15 cellular contexts compared by ENCODE assay signal in the genomic region with DNA sequence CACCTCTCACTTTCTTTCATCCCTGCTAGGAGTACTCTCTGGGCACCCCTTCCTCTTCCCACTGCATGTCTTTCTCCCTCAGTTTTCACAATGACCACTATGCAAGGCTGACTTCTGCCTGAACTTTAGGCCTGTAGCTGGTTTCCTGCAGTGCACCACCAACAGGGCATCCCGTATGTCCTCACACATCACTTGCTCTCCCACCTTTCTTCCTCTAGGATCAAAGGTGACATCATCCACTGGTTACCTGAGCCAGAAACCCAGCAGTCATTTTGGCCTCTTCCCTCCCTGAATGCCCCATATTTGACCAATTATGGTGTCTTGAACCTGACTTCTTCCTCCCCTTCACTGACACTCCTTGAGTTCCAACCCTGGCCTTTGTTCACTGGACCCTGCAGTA. TPM values are rescaled to one million over a fixed set of nuclear protein-coding genes. Genes with fewer than 3 reads are reported as not detected.
DNase-seq lines count a peak whose midpoint lies in the region; TF ChIP-seq lines count a peak whose summit lies in the region.
"Had no signal": no experiment of that assay in that cellular context is flagged by ENCODE, and none has a peak within 500 bp of the region (broad histone marks: within the 10 kb centered on the region; RNA-seq: fewer than 3 reads in every experiment).

No MANE protein-coding gene starts in this region.

- H2AFZ ChIP-seq in neuronal stem cell (ENCODE audit: low read length): no peak overlapping the region
- H2AFZ ChIP-seq: GM23338 had no signal

- no peak overlapping the region for H3K4ac ChIP-seq in mesendoderm (ENCODE audit: low read depth, low read length)
- no peak overlapping the region for H3K4ac ChIP-seq in neuronal stem cell (ENCODE audit: low read length)

- 88 to 100% methylated on average over 1 of the region's 1 CpG for WGBS in endodermal cell (ENCODE audit: insufficient coverage in 1 of 2, insufficient read length in 1 of 2), 2 experiments
- no CpG with 5 or more reads among the region's 1 CpG for WGBS in mesendoderm (ENCODE audit: extremely low coverage, insufficient coverage, low lambda C conversion rate)
- no CpG with 5 or more reads among the region's 1 CpG for WGBS in neuronal stem cell (ENCODE audit: extremely low coverage in 2 of 2, insufficient read length in 2 of 2, insufficient replicate concordance in 1 of 2), 2 donors

- peak overlapping the region; percentile 40 for H3K14ac ChIP-seq in neuronal stem cell (ENCODE audit: low read length)

- H3K9me3 ChIP-seq in SJCRH30 (replicated peaks) (peaks cover 7% of the 10 kb centered on the region), endodermal cell (ENCODE audit: control insufficient read depth, low read length) (no peaks in the 10 kb centered on the region), neuronal stem cell (replicated peaks in 1 of 2; ENCODE audit: control insufficient read depth in 2 of 2, insufficient read depth in 1 of 2, low read depth in 1 of 2, low read length in 2 of 2) (peaks cover 0 to 2% of the 10 kb centered on the region in 2 donors)
- H3K9me3 ChIP-seq: Caco-2, HAP-1 had no signal

- H3K23ac ChIP-seq in mesendoderm (ENCODE audit: low read length): no peak overlapping the region
- H3K23ac ChIP-seq in neuronal stem cell (ENCODE audit: low read depth, low read length, poor library complexity): no peak overlapping the region

- no peak overlapping the region for H2BK15ac ChIP-seq in mesendoderm (replicated peaks; ENCODE audit: low read depth)
- H2BK15ac ChIP-seq in neuronal stem cell (ENCODE audit: low read length): no peak overlapping the region

- no peak overlapping the region for H3K4me3 ChIP-seq in SJCRH30
- no peak overlapping the region for H3K4me3 ChIP-seq in endodermal cell (ENCODE audit: low read length)
- H3K4me3 ChIP-seq in mesendoderm (ENCODE audit: low read length): no peak overlapping the region
- H3K4me3 ChIP-seq in neuronal stem cell (ENCODE audit: low read length in 2 of 2): no peak overlapping the region
- H3K4me3 ChIP-seq: GM23338, HAP-1 had no signal

- H3K4me2 ChIP-seq in mesendoderm (ENCODE audit: low read length): no peak overlapping the region
- no peak overlapping the region for H3K4me2 ChIP-seq in neuronal stem cell (ENCODE audit: insufficient read depth, low read length, poor library complexity, severe bottlenecking)
- H3K4me2 ChIP-seq: GM23338 had no signal

- H3K4me1 ChIP-seq in SJCRH30 (peaks cover 56% of the 10 kb centered on the region), endodermal cell (ENCODE audit: control insufficient read depth, insufficient read depth, low read length) (peaks cover 10% of the 10 kb centered on the region), mesendoderm (ENCODE audit: control insufficient read depth, low read depth, low read length) (peaks cover 6% of the 10 kb centered on the region), neuronal stem cell (ENCODE audit: control insufficient read depth in 2 of 2, insufficient read depth in 1 of 2, low read depth in 1 of 2, low read length in 2 of 2) (peaks cover 18 to 23% of the 10 kb centered on the region in 2 donors)
- H3K4me1 ChIP-seq: Caco-2 had no signal

- H2BK5ac ChIP-seq in mesendoderm (ENCODE audit: low read length): no peak overlapping the region
- no peak overlapping the region for H2BK5ac ChIP-seq in neuronal stem cell (ENCODE audit: low read length)

- H3K9me3 Mint-ChIP-seq in endodermal cell: no peaks in the 10 kb centered on the region

- TF ChIP-seq CTCF in endodermal cell (conservative IDR thresholded peaks at IDR 0.05): peak; percentile 24

- H2BK120ac ChIP-seq in mesendoderm (ENCODE audit: low read depth, low read length) (no peak overlapping the region), neuronal stem cell (ENCODE audit: low read depth, low read length) (no peak overlapping the region)

- H3K79me1 ChIP-seq in mesendoderm (ENCODE audit: low read length) (no peaks in the 10 kb centered on the region), neuronal stem cell (ENCODE audit: low read depth, low read length) (no peaks in the 10 kb centered on the region)

- no peaks in the 10 kb centered on the region for H3K36me3 Mint-ChIP-seq in endodermal cell (ENCODE audit: low read depth)
- H3K36me3 Mint-ChIP-seq: CD4-positive, CD25-positive, alpha-beta regulatory T cell; CD8-positive, alpha-beta T cell had no signal

- peaks cover 5% of the 10 kb centered on the region; the same call in 1 of the 2 replicates for H3K36me3 ChIP-seq in SJCRH30
- no peaks in the 10 kb centered on the region for H3K36me3 ChIP-seq in endodermal cell (ENCODE audit: control insufficient read depth, insufficient read depth, low read length)
- no peaks in the 10 kb centered on the region for H3K36me3 ChIP-seq in mesendoderm (ENCODE audit: control insufficient read depth, insufficient read depth, low read length)
- no peaks in the 10 kb centered on the region for H3K36me3 ChIP-seq in neuronal stem cell (replicated peaks in 1 of 2; ENCODE audit: control insufficient read depth in 2 of 2, insufficient read depth in 2 of 2, low read length in 2 of 2)
- H3K36me3 ChIP-seq: HAP-1 had no signal

- H3K27ac ChIP-seq in SJCRH30: peak overlapping the region; percentile 100
- H3K27ac ChIP-seq in endodermal cell (ENCODE audit: low read depth, low read length): no peak overlapping the region
- H3K27ac ChIP-seq in mesendoderm (ENCODE audit: low read depth, low read length): no peak overlapping the region
- no peak overlapping the region for H3K27ac ChIP-seq in neuronal stem cell (replicated peaks; ENCODE audit: low read length)
- H3K27ac ChIP-seq: C4-2B had no signal

- peaks cover 30% of the 10 kb centered on the region for H3K4me1 Mint-ChIP-seq in endodermal cell
- H3K4me1 Mint-ChIP-seq: CD4-positive, CD25-positive, alpha-beta regulatory T cell had no signal

- H3K18ac ChIP-seq in mesendoderm (ENCODE audit: low read length): no peak overlapping the region
- peak overlapping the region; percentile 29 for H3K18ac ChIP-seq in neuronal stem cell (ENCODE audit: low read length)

- no peak overlapping the region for H4K91ac ChIP-seq in neuronal stem cell (ENCODE audit: low read depth, low read length, poor library complexity)

- H3K27me3 ChIP-seq in SJCRH30: no peaks in the 10 kb centered on the region
- H3K27me3 ChIP-seq in endodermal cell (ENCODE audit: control insufficient read depth, insufficient read depth, low read length, poor library complexity, severe bottlenecking): no peaks in the 10 kb centered on the region
- H3K27me3 ChIP-seq in mesendoderm (ENCODE audit: insufficient read depth, low read length, poor library complexity): peaks cover 2% of the 10 kb centered on the region
- peaks cover 0 to 16% (median 0%) of the 10 kb centered on the region in 3 experiments for H3K27me3 ChIP-seq in neuronal stem cell (ENCODE audit: control insufficient read depth in 3 of 3, insufficient read depth in 3 of 3, low read depth in 1 of 3, low read length in 3 of 3)

- H4K8ac ChIP-seq in mesendoderm (ENCODE audit: low read depth, low read length) (no peak overlapping the region), neuronal stem cell (ENCODE audit: low read depth, low read length) (no peak overlapping the region)

- H3K27ac Mint-ChIP-seq in endodermal cell: no peak overlapping the region
- H3K27ac Mint-ChIP-seq: CD4-positive, CD25-positive, alpha-beta regulatory T cell; CD8-positive, alpha-beta T cell; GM23338 had no signal

- no peak overlapping the region for H2AK5ac ChIP-seq in mesendoderm (ENCODE audit: low read length)
- peak overlapping the region; percentile 82 for H2AK5ac ChIP-seq in neuronal stem cell (ENCODE audit: low read depth, low read length)

- H4K5ac ChIP-seq in mesendoderm (ENCODE audit: low read length): no peak overlapping the region

- no peak overlapping the region for H3K56ac ChIP-seq in mesendoderm (ENCODE audit: low read length)

- peak in 1 of 2 experiments; percentile 40 for DNase-seq in SJCRH30
- DNase-seq in endodermal cell: no peak
- peak; percentile 19 for DNase-seq in mesendoderm
- DNase-seq in neuronal stem cell (ENCODE audit: low spot score): no peak
- no peak for DNase-seq in dedifferentiated amniotic fluid mesenchymal stem cell (ENCODE audit: extremely low spot score)
- no peak for DNase-seq in effector CD8-positive, alpha-beta T cell (lab: John Stamatoyannopoulos, UW)
- no peak for DNase-seq in NCI-H2196 (lab: John Stamatoyannopoulos, UW; ENCODE audit: unreplicated experiment)
- DNase-seq: Caco-2; CD4-positive, CD25-positive, alpha-beta regulatory T cell; CD8-positive, alpha-beta T cell; DMS153; DND-41 had no signal

- H3K9ac ChIP-seq in endodermal cell (ENCODE audit: extremely low read depth, low read length, poor library complexity, severe bottlenecking): no peak overlapping the region
- H3K9ac ChIP-seq in mesendoderm (ENCODE audit: low read length): no peak overlapping the region
- no peak overlapping the region for H3K9ac ChIP-seq in neuronal stem cell (ENCODE audit: low read depth, low read length, poor library complexity)

- no peaks in the 10 kb centered on the region for H3K79me2 ChIP-seq in mesendoderm (ENCODE audit: control insufficient read depth, insufficient read depth, low read length)

- H3K4me3 Mint-ChIP-seq in endodermal cell: no peak overlapping the region
- H3K4me3 Mint-ChIP-seq: CD8-positive, alpha-beta T cell; GM23338 had no signal

- peaks cover 35% of the 10 kb centered on the region for H3K27me3 Mint-ChIP-seq in endodermal cell (ENCODE audit: insufficient read depth)

- H2BK12ac ChIP-seq in neuronal stem cell (ENCODE audit: low read length): no peak overlapping the region

RNA-seq across cellular contexts. Expression of a gene that starts 8.5 kb away (rescaled TPM):
- total RNA-seq in SJCRH30 (2014; rRNA removed; shearing (Covaris generic)): 319 and 336 TPM in 2 replicates
- 1 to 10 TPM; 4.8 to 6.7 TPM for total RNA-seq in endodermal cell
- 58.6 TPM for polyA plus RNA-seq in endodermal cell (2013, experiment 1 of 2)
- polyA plus RNA-seq in endodermal cell (2013, experiment 2 of 2): 45.7 TPM
- polyA plus RNA-seq in mesendoderm (2013, experiment 1 of 2): 0.73 TPM
- polyA plus RNA-seq in mesendoderm (2013, experiment 2 of 2): 0.59 TPM
- polyA plus RNA-seq in neuronal stem cell (2013, experiment 1 of 2): 54.5 TPM
- polyA plus RNA-seq in neuronal stem cell (2013, experiment 2 of 2): 55.0 TPM

Comparison
In these comparisons a context has a peak if more than half of its experiments do, and no peak if none do; other contexts are left out.
1. RNA of a gene that starts 8.5 kb away (total RNA-seq): 319 to 336 TPM in SJCRH30; 4.8 to 6.7 TPM in endodermal cell; every median in the first group is over 10 times any median in the second.